ENCODE assay signal across 25 cellular contexts in genomic region chr5:123265551-123265950, GRCh38.
"Had no signal": no experiment of that assay in that cellular context is flagged by ENCODE, and none has a peak within 500 bp of the region (broad histone marks: within the 10 kb centered on the region; RNA-seq: fewer than 3 reads in every experiment).

No MANE protein-coding gene starts in this region.

- H3K27ac Mint-ChIP-seq: activated CD4-positive, alpha-beta memory T cell treated with anti-CD3 and anti-CD28 coated beads, Interleukin-2, amount 10 ng/mL, durations not matched to agents 7 days and 5 days; activated CD8-positive, alpha-beta memory T cell treated with anti-CD3 and anti-CD28 coated beads, Interleukin-2, amount 10 ng/mL, durations not matched to agents 7 days and 5 days; activated naive CD8-positive, alpha-beta T cell treated with anti-CD3 and anti-CD28 coated beads, Interleukin-2, amount 50 U/mL, for 24 hours; activated T-helper 17 cell treated with anti-CD3 and anti-CD28 coated beads, Interleukin-2, amount 50 U/mL, for 72 hours; brain; mesothelial cell of epicardium; nephron progenitor cell had no signal

- H3K4me3 ChIP-seq: esophagus muscularis mucosa, lung, transverse colon, vagina had no signal

- H3K4me1 Mint-ChIP-seq: activated CD4-positive, alpha-beta memory T cell treated with anti-CD3 and anti-CD28 coated beads, Interleukin-2, amount 10 ng/mL, durations not matched to agents 7 days and 5 days; activated naive CD8-positive, alpha-beta T cell treated with anti-CD3 and anti-CD28 coated beads, Interleukin-2, amount 50 U/mL, for 24 hours; activated T-helper 17 cell treated with anti-CD3 and anti-CD28 coated beads, Interleukin-2, amount 50 U/mL, for 72 hours had no signal

- ATAC-seq: activated CD8-positive, alpha-beta memory T cell treated with anti-CD3 and anti-CD28 coated beads, Interleukin-2, amount 10 ng/mL, durations not matched to agents 7 days and 5 days; activated naive CD8-positive, alpha-beta T cell treated with anti-CD3 and anti-CD28 coated beads, Interleukin-2, amount 50 U/mL, for 24 hours; activated T-helper 17 cell treated with anti-CD3 and anti-CD28 coated beads, Interleukin-2, amount 50 U/mL, for 72 hours; left lobe of liver had no signal

- H3K36me3 Mint-ChIP-seq: activated CD8-positive, alpha-beta memory T cell treated with anti-CD3 and anti-CD28 coated beads, Interleukin-2, amount 10 ng/mL, durations not matched to agents 7 days and 5 days; brain; mesothelial cell of epicardium had no signal

- H3K27me3 Mint-ChIP-seq: activated CD4-positive, alpha-beta memory T cell treated with anti-CD3 and anti-CD28 coated beads, Interleukin-2, amount 10 ng/mL, durations not matched to agents 7 days and 5 days; activated CD8-positive, alpha-beta memory T cell treated with anti-CD3 and anti-CD28 coated beads, Interleukin-2, amount 10 ng/mL, durations not matched to agents 7 days and 5 days; activated naive CD8-positive, alpha-beta T cell treated with anti-CD3 and anti-CD28 coated beads, Interleukin-2, amount 50 U/mL, for 24 hours; brain had no signal

- H3K4me3 Mint-ChIP-seq: activated CD4-positive, alpha-beta memory T cell treated with anti-CD3 and anti-CD28 coated beads, Interleukin-2, amount 10 ng/mL, durations not matched to agents 7 days and 5 days; activated CD8-positive, alpha-beta memory T cell treated with anti-CD3 and anti-CD28 coated beads, Interleukin-2, amount 10 ng/mL, durations not matched to agents 7 days and 5 days; activated naive CD8-positive, alpha-beta T cell treated with anti-CD3 and anti-CD28 coated beads, Interleukin-2, amount 50 U/mL, for 24 hours; activated T-helper 17 cell treated with anti-CD3 and anti-CD28 coated beads, Interleukin-2, amount 50 U/mL, for 72 hours; brain; mesothelial cell of epicardium; nephron progenitor cell had no signal

- DNase-seq: activated CD4-positive, alpha-beta memory T cell treated with anti-CD3 and anti-CD28 coated beads, Interleukin-2, amount 10 ng/mL, durations not matched to agents 7 days and 5 days; activated CD4-positive, alpha-beta T cell treated with anti-CD3 and anti-CD28 coated beads for 48 hours; activated CD4-positive, CD25-positive, alpha-beta regulatory T cell; activated CD8-positive, alpha-beta memory T cell treated with anti-CD3 and anti-CD28 coated beads, Interleukin-2, amount 10 ng/mL, durations not matched to agents 7 days and 5 days; activated naive CD4-positive, alpha-beta T cell treated with Interleukin-2 at 50 U/mL for 16 hours; activated naive CD8-positive, alpha-beta T cell treated with anti-CD3 and anti-CD28 coated beads, Interleukin-2, amount 50 U/mL, for 24 hours; cerebellar nuclear complex; effector CD4-positive, alpha-beta T cell; hypothalamus; kidney; nephron progenitor cell; nucleus accumbens; stimulated activated CD4-positive, alpha-beta T cell treated with anti-CD3 and anti-CD28 coated beads, Interleukin-12 subunit alpha, Interleukin-12 subunit beta, amount 100 ng/mL, for 4 hours; stimulated activated CD4-positive, alpha-beta T cell treated with anti-CD3 and anti-CD28 coated beads, Interleukin-1b, Interleukin-23, amount 100 ng/mL, for 48 hours; stimulated activated naive CD4-positive, alpha-beta T cell treated with Interleukin-2 at 50 U/mL for 16 hours; substantia nigra; T1000; transverse colon had no signal

- H3K9me3 Mint-ChIP-seq: activated CD4-positive, alpha-beta memory T cell treated with anti-CD3 and anti-CD28 coated beads, Interleukin-2, amount 10 ng/mL, durations not matched to agents 7 days and 5 days; activated naive CD8-positive, alpha-beta T cell treated with anti-CD3 and anti-CD28 coated beads, Interleukin-2, amount 50 U/mL, for 24 hours; activated T-helper 17 cell treated with anti-CD3 and anti-CD28 coated beads, Interleukin-2, amount 50 U/mL, for 72 hours; brain; mesothelial cell of epicardium had no signal
